In the genomic region with DNA sequence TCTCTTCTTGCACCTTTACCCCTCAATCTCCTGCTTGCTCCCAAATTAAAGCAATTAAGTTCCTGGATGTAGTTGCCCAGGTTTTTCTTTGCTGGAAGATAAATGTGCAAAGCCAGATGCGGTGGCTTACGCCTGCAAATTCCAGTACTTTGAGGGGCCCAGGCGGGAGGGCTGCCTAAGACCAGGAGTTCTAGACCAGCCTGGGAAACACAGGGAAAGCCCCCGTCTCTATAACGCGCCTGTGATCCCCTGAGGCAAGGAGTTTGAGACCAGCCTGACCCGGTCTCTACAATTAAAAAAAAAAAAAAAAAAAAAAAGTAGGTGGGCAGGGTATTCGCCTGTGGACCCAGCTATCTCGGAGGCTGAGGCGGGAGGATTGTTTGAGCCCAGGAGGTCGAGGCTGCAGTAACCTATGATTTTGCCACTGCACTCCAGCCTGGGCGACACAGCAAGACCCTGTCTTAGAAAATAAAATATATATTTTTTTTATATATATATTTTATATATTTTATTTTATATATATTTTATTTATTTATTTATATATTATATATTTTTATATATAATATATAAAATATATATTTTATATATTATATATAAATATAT, we compare ENCODE assay signal across 9 cellular contexts. TPM values are rescaled to one million over a fixed set of nuclear protein-coding genes. Genes with fewer than 3 reads are reported as not detected.
DNase-seq lines count a peak whose midpoint lies in the region; ATAC-seq and TF ChIP-seq lines count a peak whose summit lies in the region.
"Had no signal": no experiment of that assay in that cellular context is flagged by ENCODE, and none has a peak within 500 bp of the region (broad histone marks: within the 10 kb centered on the region; RNA-seq: fewer than 3 reads in every experiment).

No MANE protein-coding gene starts in this region.

- H3K4me3 ChIP-seq in WI38 (ENCODE audit: low read depth, low read length) (peak overlapping the region; percentile 29; the same call in 1 of the 2 replicates), fibroblast of villous mesenchyme (ENCODE audit: low read depth, low read length) (peak overlapping the region; percentile 52), skeletal muscle satellite cell (ENCODE audit: low read length) (no peak overlapping the region)

- no peaks in the 10 kb centered on the region for H3K36me3 ChIP-seq in skeletal muscle satellite cell (ENCODE audit: insufficient read depth, low read length)

- H3K9me3 ChIP-seq in skeletal muscle satellite cell (replicated peaks; ENCODE audit: low read length) = no peaks in the 10 kb centered on the region

- DNase-seq in NCI-H2029 treated with DMSO at 0.1 percent for 48 hours (lab: John Stamatoyannopoulos, UW) = peak; percentile 64
- DNase-seq in NCI-H2029 (lab: John Stamatoyannopoulos, UW) = no peak
- no peak for DNase-seq in fibroblast of villous mesenchyme (ENCODE audit: low read depth)
- no peak for DNase-seq in NCI-H524 treated with DMSO at 0.1 percent for 48 hours (lab: John Stamatoyannopoulos, UW)
- no peak for DNase-seq in NCI-H345 treated with DMSO at 0.1 percent for 48 hours (lab: John Stamatoyannopoulos, UW; ENCODE audit: unreplicated experiment)
- DNase-seq: NK-92 treated with Interleukin-12 subunit alpha and Interleukin-12 subunit beta, amount 100 ng/mL, for 24 hours had no signal

- H3K4me2 ChIP-seq in skeletal muscle satellite cell (ENCODE audit: low read length) = peak overlapping the region; percentile 47

- no peak overlapping the region for H3K9ac ChIP-seq in skeletal muscle satellite cell (ENCODE audit: low read depth, low read length)

- peaks cover 10% of the 10 kb centered on the region for H3K4me1 ChIP-seq in skeletal muscle satellite cell (ENCODE audit: control insufficient read depth, insufficient read depth, low read length)

- TF ChIP-seq CTCF in WI38 (IDR thresholded peaks at IDR 0.05; ENCODE audit: low read depth, low read length) (no peak), fibroblast of villous mesenchyme (IDR thresholded peaks at IDR 0.05; ENCODE audit: insufficient read depth, low read depth, low read length) (no peak)

- peaks cover 33% of the 10 kb centered on the region for H3K27me3 ChIP-seq in skeletal muscle satellite cell (ENCODE audit: control insufficient read depth, insufficient read depth, low read length)

- ATAC-seq in HG02884 (IDR thresholded peaks at IDR 0.05; ENCODE audit: unreplicated experiment) = no peak

RNA-seq across cellular contexts. Expression of a gene that starts 0.5 kb away (rescaled TPM):
- total RNA-seq in fibroblast of villous mesenchyme = under 0.01 and 0.43 TPM in 2 replicates
- under 0.01 TPM in 1 of 2 replicates, not detected in the other for total RNA-seq in skeletal muscle satellite cell (2012; rRNA removed)

RNA-seq across cellular contexts. Expression of a gene that starts 44.4 kb away (rescaled TPM):
- 25.1 and 38.4 TPM in 2 replicates for total RNA-seq in fibroblast of villous mesenchyme
- total RNA-seq in skeletal muscle satellite cell (2012; rRNA removed) = 28.2 and 35.2 TPM in 2 replicates
